Comparison of ENCODE assay signal across 19 cellular contexts in the genomic region with DNA sequence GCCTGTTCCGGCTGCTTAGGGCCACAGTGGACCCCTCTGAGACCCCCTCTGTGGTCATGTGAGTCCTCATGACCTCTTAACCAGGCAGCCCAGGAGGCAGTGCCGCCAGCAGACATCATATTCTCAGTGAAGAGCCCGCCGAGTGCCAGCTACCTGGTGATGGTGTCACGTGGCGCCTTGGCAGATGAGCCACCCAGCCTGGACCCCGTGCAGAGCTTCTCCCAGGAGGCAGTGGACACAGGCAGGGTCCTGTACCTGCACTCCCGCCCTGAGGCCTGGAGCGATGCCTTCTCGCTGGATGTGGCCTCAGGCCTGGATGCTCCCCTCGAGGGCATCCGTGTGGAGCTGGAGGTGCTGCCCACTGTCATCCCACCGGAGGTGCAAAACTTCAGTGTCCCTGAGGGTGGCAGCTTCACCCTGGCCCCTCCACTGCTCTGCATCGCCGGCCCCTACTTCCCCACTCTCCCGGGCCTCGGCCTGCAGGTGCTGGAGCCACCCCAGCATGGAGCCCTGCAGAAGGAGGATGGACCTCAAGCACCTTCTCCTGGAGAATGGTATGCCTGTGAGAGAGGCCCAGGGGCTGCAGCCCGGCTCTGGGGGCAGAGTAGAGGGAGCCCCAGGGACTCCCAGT.
"Had no signal": no experiment of that assay in that cellular context is flagged by ENCODE, and none has a peak within 500 bp of the region (broad histone marks: within the 10 kb centered on the region; RNA-seq: fewer than 3 reads in every experiment).

No MANE protein-coding gene starts in this region.

- H2AFZ ChIP-seq: neural progenitor cell had no signal

- FAIRE-seq: astrocyte had no signal

- H3K36me3 ChIP-seq: adrenal gland, breast epithelium, neural progenitor cell, ovary, tibial nerve, vagina had no signal

- H3K9ac ChIP-seq: neural progenitor cell had no signal

- H3K4me2 ChIP-seq: neural progenitor cell had no signal

- DNase-seq: activated CD4-positive, CD25-positive, alpha-beta regulatory T cell; activated CD8-positive, alpha-beta memory T cell treated with anti-CD3 and anti-CD28 coated beads, Interleukin-2, amount 50 U/mL, for 4 hours; activated naive CD4-positive, alpha-beta T cell treated with anti-CD3 and anti-CD28 coated beads, Interleukin-2, amount 50 U/mL, for 16 hours; activated T-cell treated with anti-CD3 and anti-CD28 coated beads, Interleukin-2, amount 50 U/mL, for 4 hours; dermis blood vessel endothelial cell; effector memory CD8-positive, alpha-beta T cell; left colon; mesenchymal stem cell; naive thymus-derived CD4-positive, alpha-beta T cell; stimulated activated naive CD8-positive, alpha-beta T cell treated with anti-CD3 and anti-CD28 coated beads, Interleukin-15, Interleukin-2, amounts not matched to agents 100 U/mL and 50 U/mL, for 24 hours; T-helper 1 cell; T-helper 9 cell had no signal

- H3K9me3 ChIP-seq: adrenal gland, breast epithelium, ovary, tibial nerve, vagina had no signal

- H3K27me3 ChIP-seq: adrenal gland, breast epithelium, neural progenitor cell, ovary, tibial nerve, vagina had no signal

- H3K27ac ChIP-seq: adrenal gland, breast epithelium, neural progenitor cell, ovary, tibial nerve, vagina had no signal

- H3K4me3 ChIP-seq: adrenal gland, breast epithelium, neural progenitor cell, ovary, tibial nerve, vagina had no signal

- H3K4me1 ChIP-seq: adrenal gland, breast epithelium, neural progenitor cell, tibial nerve, vagina had no signal
